ENCODE assay signal across 8 cellular contexts in genomic region chr4:139300431-139301142, GRCh38. TPM values are rescaled to one million over a fixed set of nuclear protein-coding genes. Genes with fewer than 3 reads are reported as not detected.
DNase-seq lines count a peak whose midpoint lies in the region; ATAC-seq, FAIRE-seq and TF ChIP-seq lines count a peak whose summit lies in the region.

No MANE protein-coding gene starts in this region.

- no peaks in the 10 kb centered on the region for H3K9me1 ChIP-seq in keratinocyte (ENCODE audit: control insufficient read depth, extremely low read depth, insufficient read depth, low read length)

- no peak for TF ChIP-seq POLR2A in body of pancreas (IDR thresholded peaks at IDR 0.05)

- peak in 1 of 7 experiments; percentile 9 for TF ChIP-seq CTCF in body of pancreas (IDR thresholded peaks at IDR 0.05)
- TF ChIP-seq CTCF in keratinocyte (optimal IDR thresholded peaks at IDR 0.05 in 1 of 3, IDR thresholded peaks at IDR 0.05 in 1 of 3, conservative IDR thresholded peaks at IDR 0.05 in 1 of 3; ENCODE audit: extremely low read depth in 1 of 3, insufficient read depth in 2 of 3, low read length in 3 of 3) = no peak

- WGBS in body of pancreas, 2 donors = 3 to 4% methylated on average over 18 of the region's 18 CpGs

- no peaks in the 10 kb centered on the region for H3K27me3 Mint-ChIP-seq in stimulated activated memory B cell treated with anti-CD40 and anti-IgM and Interleukin-4, amounts not matched to agents 10 μg/mL and 1 μg/mL and 100 μg/mL, for 72 hours

- H3K4me3 ChIP-seq in body of pancreas (peak overlapping the region; percentile 36 to 88), keratinocyte (ENCODE audit: control insufficient read depth in 2 of 3, extremely low read depth in 1 of 3, insufficient read depth in 2 of 3, low read depth in 1 of 3, low read length in 3 of 3) (peak overlapping the region; percentile 86 to 93 (median 91))

- no peaks in the 10 kb centered on the region for H3K9me3 Mint-ChIP-seq in stimulated activated memory B cell treated with anti-CD40 and anti-IgM and Interleukin-4, amounts not matched to agents 10 μg/mL and 1 μg/mL and 100 μg/mL, for 72 hours

- dilution Hi-C loops in keratinocyte (cut with MboI; ENCODE audit: extremely low pct_ligation_motif_present, low sequenced_read_pairs) = no loop called here

- H3K9ac ChIP-seq in keratinocyte (ENCODE audit: control insufficient read depth, extremely low read depth, insufficient read depth, low read length) = peak overlapping the region; percentile 95

- peaks cover 38% of the 10 kb centered on the region for H3K4me1 ChIP-seq in body of pancreas
- peaks cover 42% of the 10 kb centered on the region for H3K4me1 ChIP-seq in keratinocyte (ENCODE audit: control insufficient read depth, extremely low read depth, insufficient read depth, low read length)

- peaks cover 0 to 2% (median 0%) of the 10 kb centered on the region in 3 donors for H3K9me3 ChIP-seq in body of pancreas
- no peaks in the 10 kb centered on the region for H3K9me3 ChIP-seq in keratinocyte (ENCODE audit: control insufficient read depth, low read depth, low read length)

- FAIRE-seq in keratinocyte (lab: Jason Lieb, UNC) = peak; percentile 83

- peaks cover 34% of the 10 kb centered on the region for H3K4me1 Mint-ChIP-seq in stimulated activated memory B cell treated with anti-CD40 and anti-IgM and Interleukin-4, amounts not matched to agents 10 μg/mL and 1 μg/mL and 100 μg/mL, for 72 hours

- intact Hi-C loops in body of pancreas (cut with DNase I) = no loop called here

- peak overlapping the region; percentile 95 for H3K4me3 Mint-ChIP-seq in stimulated activated memory B cell treated with anti-CD40 and anti-IgM and Interleukin-4, amounts not matched to agents 10 μg/mL and 1 μg/mL and 100 μg/mL, for 72 hours

- peak overlapping the region; percentile 99 for H3K27ac Mint-ChIP-seq in stimulated activated memory B cell treated with anti-CD40 and anti-IgM and Interleukin-4, amounts not matched to agents 10 μg/mL and 1 μg/mL and 100 μg/mL, for 72 hours

- peak overlapping the region; percentile 100 for H3K4me2 ChIP-seq in keratinocyte (ENCODE audit: control insufficient read depth, extremely low read depth, insufficient read depth, low read depth, low read length)

- peak; percentile 37 for DNase-seq in activated CD4-positive, alpha-beta T cell treated with anti-CD3 and anti-CD28 coated beads for 48 hours
- DNase-seq in activated CD4-positive, alpha-beta T cell treated with anti-CD3 and anti-CD28 coated beads, Interleukin-2, amount 50 U/mL, for 1 hour = no peak
- DNase-seq in NCI-H226 = peak; percentile 7
- peak in 3 of 4 donors; percentile 29 to 38 (median 33) for DNase-seq in body of pancreas
- no peak for DNase-seq in keratinocyte (ENCODE audit: low read depth, low spot score)
- DNase-seq in KBM-7 = no peak

- ATAC-seq in HG02588 (IDR thresholded peaks at IDR 0.05; ENCODE audit: unreplicated experiment) (peak; percentile 3), body of pancreas (peak; percentile 27)
- ATAC-seq in stimulated activated memory B cell treated with anti-CD40 and anti-IgM and Interleukin-4, amounts not matched to agents 10 μg/mL and 1 μg/mL and 100 μg/mL, for 72 hours = peak; percentile 4

- H3K27me3 ChIP-seq in body of pancreas (no peaks in the 10 kb centered on the region), keratinocyte (ENCODE audit: control insufficient read depth, extremely low read depth, insufficient read depth, low read length) (no peaks in the 10 kb centered on the region)

- H3K36me3 Mint-ChIP-seq in stimulated activated memory B cell treated with anti-CD40 and anti-IgM and Interleukin-4, amounts not matched to agents 10 μg/mL and 1 μg/mL and 100 μg/mL, for 72 hours = peaks cover 9% of the 10 kb centered on the region

- peak overlapping the region; percentile 98 for H2AFZ ChIP-seq in keratinocyte (ENCODE audit: control insufficient read depth, low read length)

- in situ Hi-C loops in KBM-7 (cut with MboI; ENCODE audit: low pct_unique_long_range_greater_than_20kb, low sequenced_read_pairs) = no loop called here

- H4K20me1 ChIP-seq in keratinocyte (ENCODE audit: control insufficient read depth, extremely low read depth, insufficient read depth, low read length) = no peaks in the 10 kb centered on the region

- H3K79me2 ChIP-seq in keratinocyte (ENCODE audit: control insufficient read depth, insufficient read depth, low read length) = peaks cover 42% of the 10 kb centered on the region

- H3K36me3 ChIP-seq in body of pancreas (replicated peaks in 1 of 2; ENCODE audit: insufficient read depth in 1 of 2, low read depth in 2 of 2) (no peaks in the 10 kb centered on the region), keratinocyte (ENCODE audit: control insufficient read depth in 2 of 2, extremely low read depth in 1 of 2, insufficient read depth in 2 of 2, low read length in 2 of 2) (peaks cover 1 to 4% of the 10 kb centered on the region in 2 experiments)

- H3K27ac ChIP-seq in body of pancreas (peak overlapping the region; percentile 88 to 92 (median 90)), keratinocyte (ENCODE audit: control insufficient read depth, insufficient read depth, low read length) (peak overlapping the region; percentile 95)

RNA-seq across cellular contexts. Expression of gene NAA15, which starts 0.7 kb away (rescaled TPM):
- total RNA-seq in body of pancreas = 10 to 100 TPM; 16.5 to 22.8 TPM
- polyA plus RNA-seq in keratinocyte = 17.5 to 37.2 TPM (median 23.2 TPM) in 3 replicates
- polyA plus RNA-seq in keratinocyte (2011; ENCODE audit: low read depth) = 30.1 TPM
- 13.8 and 27.8 TPM in 2 replicates for polyA plus RNA-seq in keratinocyte (2011; cell fraction: cytosol; rRNA removed)
- polyA plus RNA-seq in keratinocyte (2011; cell fraction: nucleus; rRNA removed) = 24.7 and 33.6 TPM in 2 replicates
- polyA plus RNA-seq in keratinocyte (2012; ENCODE audit: low replicate concordance) = 21.8 and 41.3 TPM in 2 replicates
- 3.6 to 77.0 TPM (median 21.9 TPM) in 3 replicates for polyA minus RNA-seq in keratinocyte
- 20.9 TPM for polyA minus RNA-seq in keratinocyte (2011; cell fraction: cytosol; rRNA and poly(A)+ RNA removed)
- polyA minus RNA-seq in keratinocyte (2011; cell fraction: nucleus; rRNA and poly(A)+ RNA removed) = 33.9 and 75.4 TPM in 2 replicates

RNA-seq across cellular contexts. Expression of gene NDUFC1, which starts 1.7 kb away (rescaled TPM):
- 10 to 100 TPM; 16.5 to 24.1 TPM for total RNA-seq in body of pancreas
- polyA plus RNA-seq in keratinocyte = 33.1 to 52.1 TPM (median 43.1 TPM) in 3 replicates
- 43.3 TPM for polyA plus RNA-seq in keratinocyte (2011; ENCODE audit: low read depth)
- 48.0 and 52.4 TPM in 2 replicates for polyA plus RNA-seq in keratinocyte (2011; cell fraction: cytosol; rRNA removed)
- polyA plus RNA-seq in keratinocyte (2011; cell fraction: nucleus; rRNA removed) = 13.9 and 20.3 TPM in 2 replicates
- polyA plus RNA-seq in keratinocyte (2012; ENCODE audit: low replicate concordance) = 64.6 and 91.6 TPM in 2 replicates
- polyA minus RNA-seq in keratinocyte = 4.8 to 11.7 TPM (median 9.9 TPM) in 3 replicates
- 47.6 TPM for polyA minus RNA-seq in keratinocyte (2011; cell fraction: cytosol; rRNA and poly(A)+ RNA removed)
- 5.0 and 6.3 TPM in 2 replicates for polyA minus RNA-seq in keratinocyte (2011; cell fraction: nucleus; rRNA and poly(A)+ RNA removed)

RNA-seq across cellular contexts. Expression of gene MGARP, which starts 20.6 kb away (rescaled TPM):
- under 1 TPM in 1 of 2 donors, not detected in 1; 0.78 TPM for total RNA-seq in body of pancreas
- polyA plus RNA-seq in keratinocyte = 0.58 to 0.99 TPM (median 0.94 TPM) in 3 replicates
- polyA plus RNA-seq in keratinocyte (2011; ENCODE audit: low read depth) = 0.42 TPM
- polyA plus RNA-seq in keratinocyte (2011; cell fraction: cytosol; rRNA removed) = 0.62 and 1.0 TPM in 2 replicates
- 0.31 and 0.69 TPM in 2 replicates for polyA plus RNA-seq in keratinocyte (2011; cell fraction: nucleus; rRNA removed)
- polyA plus RNA-seq in keratinocyte (2012; ENCODE audit: low replicate concordance) = 0.56 and 0.76 TPM in 2 replicates
- 0.16 to 0.59 TPM in 2 of 3 replicates, not detected in the other for polyA minus RNA-seq in keratinocyte
- not detected for polyA minus RNA-seq in keratinocyte (2011; cell fraction: cytosol; rRNA and poly(A)+ RNA removed)
- polyA minus RNA-seq in keratinocyte (2011; cell fraction: nucleus; rRNA and poly(A)+ RNA removed) = not detected in 2 replicates

Comparison
In these comparisons a context has a peak if more than half of its experiments do, and no peak if none do; other contexts are left out.
1. DNase-seq: peak in activated CD4-positive, alpha-beta T cell treated with anti-CD3 and anti-CD28 coated beads for 48 hours (single experiment), NCI-H226 (single experiment) and body of pancreas (3 of 4); none in activated CD4-positive, alpha-beta T cell treated with anti-CD3 and anti-CD28 coated beads, Interleukin-2, amount 50 U/mL, for 1 hour (single experiment), keratinocyte (single experiment) and KBM-7 (single experiment).
2. Peak in every context shown above with its lines, with median percentiles within 50 percentile points of each other: ATAC-seq.